Comparison of ENCODE assay signal across 22 cellular contexts in the genomic region with DNA sequence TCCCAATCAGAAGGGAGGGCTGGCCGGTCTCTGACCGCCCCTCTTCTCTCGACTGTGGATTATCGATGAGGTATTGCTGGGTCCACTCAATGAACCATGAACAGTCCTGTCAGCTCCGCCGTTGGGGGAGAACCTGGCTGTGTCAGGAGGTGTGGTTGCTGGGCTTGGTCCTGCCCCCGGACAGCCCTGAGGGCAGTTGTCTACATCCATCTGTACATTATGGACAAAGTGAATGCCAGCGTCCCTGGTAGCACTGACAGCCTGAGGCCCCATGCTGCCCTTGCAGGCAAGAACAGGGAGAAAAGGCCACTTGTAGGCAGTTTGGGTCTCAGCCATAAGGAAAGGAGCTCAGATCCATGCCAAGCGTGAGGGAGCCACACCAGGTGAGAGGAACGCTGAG. TPM values are rescaled to one million over a fixed set of nuclear protein-coding genes. Genes with fewer than 3 reads are reported as not detected.
DNase-seq lines count a peak whose midpoint lies in the region; FAIRE-seq and TF ChIP-seq lines count a peak whose summit lies in the region.
"Had no signal": no experiment of that assay in that cellular context is flagged by ENCODE, and none has a peak within 500 bp of the region (broad histone marks: within the 10 kb centered on the region; RNA-seq: fewer than 3 reads in every experiment).

No MANE protein-coding gene starts in this region.

- in situ Hi-C loops in G401 (cut with HindIII; ENCODE audit: low sequenced_read_pairs): no loop called here
- in situ Hi-C loops in transverse colon (cut with MboI; ENCODE audit: low pct_ligation_motif_present in 1 of 4, low pct_unique_long_range_greater_than_20kb in 1 of 4, low sequenced_read_pairs in 3 of 4): loop anchor here in 3 of 4 donors (10.0 kb wide), 3 partner anchors 45 to 65 kb away; a partner anchor contains a TSS

- FAIRE-seq in H1 (lab: Jason Lieb, UNC) (no peak), HTR-8/SVneo (lab: Jason Lieb, UNC) (no peak)
- FAIRE-seq: GM12878 had no signal

- 89% methylated on average over 10 of the region's 10 CpGs; no CpG with 5 or more reads in 1 of the 2 experiments for WGBS in H1 (ENCODE audit: extremely low coverage in 1 of 2, insufficient coverage in 1 of 2, insufficient read length in 1 of 2, insufficient replicate concordance in 2 of 2, low coverage in 1 of 2, low lambda C conversion rate in 2 of 2, missing lambda C conversion rate in 1 of 2), 2 experiments
- no CpG with 5 or more reads among the region's 10 CpGs for WGBS in neuronal stem cell (ENCODE audit: extremely low coverage in 2 of 2, insufficient read length in 2 of 2, insufficient replicate concordance in 1 of 2), 2 donors
- whole genome bisulfite sequencing in transverse colon (ENCODE audit: low coverage in 1 of 2), 2 donors: 70 to 96% methylated on average over 2 to 10 of the region's 10 CpGs

- H3K79me2 ChIP-seq in H1 (ENCODE audit: control insufficient read depth in 1 of 2, insufficient read depth in 2 of 2, low read length in 2 of 2): peaks cover 0 to 6% of the 10 kb centered on the region in 2 experiments; a peak in 2 of 4 replicates

- CTCF ChIA-PET in H1 (lab: Charles Lee; ENCODE audit: partially characterized antibody): interaction anchor here (0.6 to 13.3 kb wide), 14 partner anchors 10 to 372 kb away, joined by 3 to 180 read pairs (median 4); no protein-coding TSS in a partner anchor

- POLR2A ChIA-PET in H1 (lab: Charles Lee; ENCODE audit: partially characterized antibody): interaction anchor here (0.9 to 2.4 kb wide), 6 partner anchors 12 to 123 kb away, joined by 3 to 9 read pairs (median 4); a partner anchor contains a TSS

- no peak overlapping the region for H4K91ac ChIP-seq in H1 (replicated peaks; ENCODE audit: insufficient read length, low read length)
- no peak overlapping the region for H4K91ac ChIP-seq in neuronal stem cell (ENCODE audit: low read depth, low read length, poor library complexity)

- peak; percentile 51 for DNase-seq in G401 (ENCODE audit: low spot score)
- no peak for DNase-seq in H1 (ENCODE audit: low read depth in 1 of 2, low spot score in 2 of 2)
- DNase-seq in neuronal stem cell (ENCODE audit: low spot score): no peak
- no peak for DNase-seq in HK-2 (ENCODE audit: unreplicated experiment)
- DNase-seq in transverse colon: no peak
- no peak for DNase-seq in HTR-8/SVneo (ENCODE audit: insufficient read length, low spot score)
- DNase-seq in amniotic stem cell (lab: John Stamatoyannopoulos, UW): no peak
- DNase-seq: Caco-2; CD4-positive, alpha-beta memory T cell; DMS 273 treated with DMSO at 0.1 percent for 48 hours; DMS79 treated with DMSO at 0.1 percent for 48 hours; HCEC 1CT; KG1; NCI-H1092 treated with DMSO at 0.1 percent for 48 hours; NCI-H2081; NCI-H2171; NCI-H524 treated with DMSO at 0.1 percent for 48 hours; SHP77 had no signal

- H3K27ac ChIP-seq in KOPT-K1 (ENCODE audit: low read depth, low read length, poor library complexity, severe bottlenecking) (peak overlapping the region; percentile 38), H1 (ENCODE audit: low read depth, low read length) (no peak overlapping the region), neuronal stem cell (replicated peaks; ENCODE audit: low read length) (no peak overlapping the region), transverse colon (no peak overlapping the region)
- H3K27ac ChIP-seq: SK-N-MC had no signal

- H2BK20ac ChIP-seq in H1 (ENCODE audit: low read length): no peak overlapping the region

- no peak overlapping the region for H2BK120ac ChIP-seq in H1 (replicated peaks; ENCODE audit: low read depth, low read length)
- no peak overlapping the region for H2BK120ac ChIP-seq in neuronal stem cell (ENCODE audit: low read depth, low read length)

- H3K4me2 ChIP-seq in H1 (ENCODE audit: insufficient read depth in 1 of 2, low read depth in 2 of 2, low read length in 2 of 2): no peak overlapping the region
- no peak overlapping the region for H3K4me2 ChIP-seq in neuronal stem cell (ENCODE audit: insufficient read depth, low read length, poor library complexity, severe bottlenecking)

- no peak overlapping the region for H3K56ac ChIP-seq in H1 (replicated peaks; ENCODE audit: insufficient read length, low read depth, low read length)

- no peaks in the 10 kb centered on the region for H3K23me2 ChIP-seq in H1 (ENCODE audit: low read depth, low read length)

- H4K5ac ChIP-seq in H1 (ENCODE audit: insufficient read length, low read depth, low read length): no peak overlapping the region

- H2AK5ac ChIP-seq in H1 (ENCODE audit: low read depth, low read length): no peak overlapping the region
- H2AK5ac ChIP-seq in neuronal stem cell (ENCODE audit: low read depth, low read length): no peak overlapping the region

- H3K4ac ChIP-seq in H1 (replicated peaks; ENCODE audit: insufficient read length, low read depth, low read length): no peak overlapping the region
- no peak overlapping the region for H3K4ac ChIP-seq in neuronal stem cell (ENCODE audit: low read length)

- H2BK12ac ChIP-seq in H1 (ENCODE audit: low read depth, low read length): no peak overlapping the region
- no peak overlapping the region for H2BK12ac ChIP-seq in neuronal stem cell (ENCODE audit: low read length)

- TF ChIP-seq POLR2A in H1 (IDR thresholded peaks at IDR 0.05; ENCODE audit: control extremely low read depth in 1 of 2, low read depth in 2 of 2, low read length in 2 of 2): no peak
- TF ChIP-seq POLR2A in transverse colon (IDR thresholded peaks at IDR 0.05): no peak

- H2AFZ ChIP-seq in H1 (ENCODE audit: low read length): no peak overlapping the region
- no peak overlapping the region for H2AFZ ChIP-seq in neuronal stem cell (ENCODE audit: low read length)

- no peak overlapping the region; the same call in 1 of the 2 replicates for H4K8ac ChIP-seq in H1 (ENCODE audit: extremely low read depth, insufficient read depth, low read length)
- no peak overlapping the region for H4K8ac ChIP-seq in neuronal stem cell (ENCODE audit: low read depth, low read length)

- H3K27me3 ChIP-seq in H1 (replicated peaks in 1 of 4; ENCODE audit: control insufficient read depth in 3 of 4, extremely low read depth in 1 of 4, insufficient read depth in 3 of 4, low read length in 3 of 4): no peaks in the 10 kb centered on the region
- H3K27me3 ChIP-seq in neuronal stem cell (ENCODE audit: control insufficient read depth in 3 of 3, insufficient read depth in 3 of 3, low read depth in 1 of 3, low read length in 3 of 3): no peaks in the 10 kb centered on the region
- no peaks in the 10 kb centered on the region for H3K27me3 ChIP-seq in transverse colon

- H3K14ac ChIP-seq in H1 (ENCODE audit: insufficient read length) (no peak overlapping the region), neuronal stem cell (ENCODE audit: low read length) (peak overlapping the region; percentile 10)

- no peaks in the 10 kb centered on the region; the same call in none of the 2 replicates for H3K79me1 ChIP-seq in H1 (ENCODE audit: low read depth, low read length)
- peaks cover 7% of the 10 kb centered on the region for H3K79me1 ChIP-seq in neuronal stem cell (ENCODE audit: low read depth, low read length)

- no peak overlapping the region for H3K9ac ChIP-seq in H1 (replicated peaks in 1 of 4; ENCODE audit: extremely low read depth in 1 of 4, low read depth in 3 of 4, low read length in 3 of 4)
- H3K9ac ChIP-seq in neuronal stem cell (ENCODE audit: low read depth, low read length, poor library complexity): no peak overlapping the region

- peaks cover 33% of the 10 kb centered on the region for H3K36me3 ChIP-seq in KOPT-K1 (ENCODE audit: insufficient read depth, low read length)
- peaks cover 2 to 11% (median 5%) of the 10 kb centered on the region in 4 experiments; a peak in 7 of 8 replicates for H3K36me3 ChIP-seq in H1 (ENCODE audit: control insufficient read depth in 2 of 4, insufficient read depth in 4 of 4, low read length in 3 of 4)
- H3K36me3 ChIP-seq in neuronal stem cell (replicated peaks in 1 of 2; ENCODE audit: control insufficient read depth in 2 of 2, insufficient read depth in 2 of 2, low read length in 2 of 2): peaks cover 13 to 65% of the 10 kb centered on the region in 2 donors
- H3K36me3 ChIP-seq in transverse colon: no peaks in the 10 kb centered on the region

- no peak for TF ChIP-seq CTCF in H1 (IDR thresholded peaks at IDR 0.05; ENCODE audit: control extremely low read depth in 1 of 3, insufficient read depth in 1 of 3, low read depth in 1 of 3, low read length in 3 of 3)
- TF ChIP-seq CTCF in transverse colon (IDR thresholded peaks at IDR 0.05): no peak

- H3K4me1 ChIP-seq in H1 (replicated peaks in 1 of 4; ENCODE audit: control insufficient read depth in 3 of 4, insufficient read depth in 4 of 4, low read length in 3 of 4) (peaks cover 0 to 8% (median 0%) of the 10 kb centered on the region in 4 experiments; a peak in 2 of 7 replicates), neuronal stem cell (ENCODE audit: control insufficient read depth in 2 of 2, insufficient read depth in 1 of 2, low read depth in 1 of 2, low read length in 2 of 2) (peaks cover 0 to 4% of the 10 kb centered on the region in 2 donors), transverse colon (peaks cover 1 to 15% (median 7%) of the 10 kb centered on the region in 4 donors)

- H3K23ac ChIP-seq in H1 (ENCODE audit: insufficient read length) (no peak overlapping the region), neuronal stem cell (ENCODE audit: low read depth, low read length, poor library complexity) (no peak overlapping the region)

- H3K18ac ChIP-seq in H1 (ENCODE audit: extremely low read depth, low read length) (no peak overlapping the region), neuronal stem cell (ENCODE audit: low read length) (no peak overlapping the region)

- H4K20me1 ChIP-seq in H1 (replicated peaks in 1 of 2; ENCODE audit: control insufficient read depth in 1 of 2, insufficient read depth in 2 of 2, low read length in 2 of 2): peaks cover 0 to 9% of the 10 kb centered on the region in 2 experiments

- H3K4me3 ChIP-seq in H1 (ENCODE audit: extremely low read depth in 1 of 4, insufficient read depth in 2 of 4, low read depth in 3 of 4, low read length in 4 of 4) (no peak overlapping the region), neuronal stem cell (ENCODE audit: low read length in 2 of 2) (no peak overlapping the region), transverse colon (no peak overlapping the region)
- H3K4me3 ChIP-seq: BLaER1 treated with 17β-estradiol and CSF1 and Interleukin-3, amounts not matched to agents 10 nM and 100 nM; GM12878; SK-N-MC had no signal

- H3K9me3 ChIP-seq in KOPT-K1 (ENCODE audit: insufficient read depth, low read length, poor library complexity, severe bottlenecking) (no peaks in the 10 kb centered on the region), H1 (ENCODE audit: insufficient read depth in 2 of 2, low read depth in 1 of 2, low read length in 1 of 2) (no peaks in the 10 kb centered on the region), neuronal stem cell (replicated peaks in 1 of 2; ENCODE audit: control insufficient read depth in 2 of 2, insufficient read depth in 1 of 2, low read depth in 1 of 2, low read length in 2 of 2) (no peaks in the 10 kb centered on the region), transverse colon (no peaks in the 10 kb centered on the region)
- H3K9me3 ChIP-seq: BLaER1 treated with 17β-estradiol and CSF1 and Interleukin-3, amounts not matched to agents 10 nM and 100 nM; Caco-2 had no signal

- intact Hi-C loops in transverse colon (cut with DNase I; ENCODE audit: low total_unique reads): no loop called here

- TF ChIP-seq EP300 in H1 (IDR thresholded peaks at IDR 0.05; ENCODE audit: borderline replicate concordance in 1 of 2, low read depth in 2 of 2, low read length in 2 of 2) (no peak), transverse colon (IDR thresholded peaks at IDR 0.05; ENCODE audit: low read depth) (no peak)

- no peak for TF ChIP-seq RAD21 in H1 (IDR thresholded peaks at IDR 0.05 in 1 of 2, conservative IDR thresholded peaks at IDR 0.05 in 1 of 2; ENCODE audit: low read depth in 2 of 2, low read length in 2 of 2)

- H2BK15ac ChIP-seq in H1 (ENCODE audit: low read length): no peak overlapping the region
- H2BK15ac ChIP-seq in neuronal stem cell (ENCODE audit: low read length): no peak overlapping the region

- H2BK5ac ChIP-seq in H1 (ENCODE audit: low read depth, low read length): 0 out of 2 replicates have a peak overlapping the region, but pooled peaks have one; percentile 24
- H2BK5ac ChIP-seq in neuronal stem cell (ENCODE audit: low read length): no peak overlapping the region

RNA-seq across cellular contexts. Expression of a gene that starts 38.9 kb away (rescaled TPM):
- 32.7 and 35.9 TPM in 2 replicates for total RNA-seq in G401 (2014; rRNA removed; shearing (Covaris generic))
- 39.3 and 39.7 TPM in 2 replicates for total RNA-seq in H1 (2021; fragmentation: NEBNext Ultra II Directional; extraction: Animal tissue kit (Norgen Biotek cat#: 25700))
- 14.4 and 30.5 TPM in 2 replicates for polyA plus RNA-seq in H1 (2011; rRNA removed)
- polyA plus RNA-seq in H1 (2011; cell fraction: cytosol; rRNA removed): 16.9 TPM
- polyA plus RNA-seq in H1 (2011; cell fraction: nucleus; rRNA removed): 28.1 TPM
- polyA plus RNA-seq in H1 (2012, experiment 1 of 2): 19.3 to 24.6 TPM (median 22.0 TPM) in 4 replicates
- 19.9 TPM for polyA plus RNA-seq in H1 (2012, experiment 2 of 2)
- 26.7 TPM for polyA plus RNA-seq in H1 (2013, experiment 1 of 2)
- 27.0 TPM for polyA plus RNA-seq in H1 (2013, experiment 2 of 2)
- 33.4 and 49.9 TPM in 2 replicates for polyA minus RNA-seq in H1 (2011; rRNA and poly(A)+ RNA removed)
- 43.4 TPM for polyA minus RNA-seq in H1 (2011; cell fraction: cytosol; rRNA and poly(A)+ RNA removed)
- 43.8 TPM for polyA minus RNA-seq in H1 (2011; cell fraction: nucleus; rRNA and poly(A)+ RNA removed)
- 21.9 TPM for polyA plus RNA-seq in neuronal stem cell (2013, experiment 1 of 2)
- polyA plus RNA-seq in neuronal stem cell (2013, experiment 2 of 2): 23.3 TPM
- 10 to 100 TPM in 2 of 4 donors, 1 to 10 TPM in 2; 2.6 to 16.5 (median 8.5) TPM for total RNA-seq in transverse colon

RNA-seq across cellular contexts. Expression of a gene that starts 53.2 kb away (rescaled TPM):
- total RNA-seq in G401 (2014; rRNA removed; shearing (Covaris generic)): 39.3 and 69.5 TPM in 2 replicates
- 50.3 and 50.8 TPM in 2 replicates for total RNA-seq in H1 (2021; fragmentation: NEBNext Ultra II Directional; extraction: Animal tissue kit (Norgen Biotek cat#: 25700))
- polyA plus RNA-seq in H1 (2011; rRNA removed): 27.9 and 30.7 TPM in 2 replicates
- polyA plus RNA-seq in H1 (2011; cell fraction: cytosol; rRNA removed): 47.6 TPM
- 31.2 TPM for polyA plus RNA-seq in H1 (2011; cell fraction: nucleus; rRNA removed)
- 38.5 to 47.8 TPM (median 41.1 TPM) in 4 replicates for polyA plus RNA-seq in H1 (2012, experiment 1 of 2)
- 31.1 TPM for polyA plus RNA-seq in H1 (2012, experiment 2 of 2)
- polyA plus RNA-seq in H1 (2013, experiment 1 of 2): 30.0 TPM
- 31.2 TPM for polyA plus RNA-seq in H1 (2013, experiment 2 of 2)
- 54.7 and 67.1 TPM in 2 replicates for polyA minus RNA-seq in H1 (2011; rRNA and poly(A)+ RNA removed)
- polyA minus RNA-seq in H1 (2011; cell fraction: cytosol; rRNA and poly(A)+ RNA removed): 40.7 TPM
- 33.1 TPM for polyA minus RNA-seq in H1 (2011; cell fraction: nucleus; rRNA and poly(A)+ RNA removed)
- polyA plus RNA-seq in neuronal stem cell (2013, experiment 1 of 2): 27.4 TPM
- polyA plus RNA-seq in neuronal stem cell (2013, experiment 2 of 2): 28.7 TPM
- total RNA-seq in transverse colon: 100 to 1,000 TPM in 1 of 4 donors, 10 to 100 TPM in 3; 14.9 to 102 (median 19.8) TPM

RNA-seq across cellular contexts. Expression of a gene that starts 54.4 kb away (rescaled TPM):
- 12.9 and 15.8 TPM in 2 replicates for total RNA-seq in G401 (2014; rRNA removed; shearing (Covaris generic))
- 3.4 and 4.6 TPM in 2 replicates for total RNA-seq in H1 (2021; fragmentation: NEBNext Ultra II Directional; extraction: Animal tissue kit (Norgen Biotek cat#: 25700))
- polyA plus RNA-seq in H1 (2011; rRNA removed): 5.1 and 5.5 TPM in 2 replicates
- polyA plus RNA-seq in H1 (2011; cell fraction: cytosol; rRNA removed): 4.4 TPM
- polyA plus RNA-seq in H1 (2011; cell fraction: nucleus; rRNA removed): 16.1 TPM
- 4.1 to 5.8 TPM (median 4.7 TPM) in 4 replicates for polyA plus RNA-seq in H1 (2012, experiment 1 of 2)
- 3.7 TPM for polyA plus RNA-seq in H1 (2012, experiment 2 of 2)
- 2.4 TPM for polyA plus RNA-seq in H1 (2013, experiment 1 of 2)
- 2.2 TPM for polyA plus RNA-seq in H1 (2013, experiment 2 of 2)
- 3.7 and 3.9 TPM in 2 replicates for polyA minus RNA-seq in H1 (2011; rRNA and poly(A)+ RNA removed)
- 5.1 TPM for polyA minus RNA-seq in H1 (2011; cell fraction: cytosol; rRNA and poly(A)+ RNA removed)
- 3.6 TPM for polyA minus RNA-seq in H1 (2011; cell fraction: nucleus; rRNA and poly(A)+ RNA removed)
- polyA plus RNA-seq in neuronal stem cell (2013, experiment 1 of 2): 2.1 TPM
- polyA plus RNA-seq in neuronal stem cell (2013, experiment 2 of 2): 2.4 TPM
- 10 to 100 TPM; 38.5 to 62.7 (median 43.1) TPM for total RNA-seq in transverse colon
